31 cellular contexts compared by ENCODE assay signal in genomic region chr1:48749068-48749467, GRCh38.
"Had no signal": no experiment of that assay in that cellular context is flagged by ENCODE, and none has a peak within 500 bp of the region (broad histone marks: within the 10 kb centered on the region; RNA-seq: fewer than 3 reads in every experiment).

No MANE protein-coding gene starts in this region.

- H3K4me1 ChIP-seq: pancreas, psoas muscle, stomach, tibial nerve, upper lobe of left lung, vagina had no signal

- H3K27ac ChIP-seq: neutrophil, pancreas, psoas muscle, skin epidermis, stomach, thoracic aorta, thyroid gland, tibial nerve, upper lobe of left lung, vagina had no signal

- H3K27me3 Mint-ChIP-seq: naive B cell; naive thymus-derived CD8-positive, alpha-beta T cell; natural killer cell treated with Interleukin-12 subunit alpha and Interleukin-12 subunit beta and Interleukin-15 and Interleukin-18, amount 100 ng/mL, for 72 hours; progenitor cell of endocrine pancreas; stimulated activated naive B cell treated with anti-CD40 and anti-IgM and Interleukin-4, amounts not matched to agents 10 μg/mL and 1 μg/mL and 100 μg/mL, for 72 hours; stimulated activated naive CD8-positive, alpha-beta T cell treated with anti-CD3 and anti-CD28 coated beads, Interleukin-15, Interleukin-2, amounts not matched to agents 100 ng/mL and 50 ng/mL, for 24 hours had no signal

- ATAC-seq: naive thymus-derived CD8-positive, alpha-beta T cell; pancreas; psoas muscle; right cardiac atrium; sciatic nerve; stimulated activated naive B cell treated with anti-CD40 and anti-IgM and Interleukin-4, amounts not matched to agents 10 μg/mL and 1 μg/mL and 100 μg/mL, for 72 hours had no signal

- H3K4me2 ChIP-seq: smooth muscle cell had no signal

- H3K9me3 Mint-ChIP-seq: naive B cell; naive thymus-derived CD8-positive, alpha-beta T cell; natural killer cell treated with Interleukin-12 subunit alpha and Interleukin-12 subunit beta and Interleukin-15 and Interleukin-18, amount 100 ng/mL, for 72 hours; nephron progenitor cell; neural crest cell; stimulated activated naive B cell treated with anti-CD40 and anti-IgM and Interleukin-4, amounts not matched to agents 10 μg/mL and 1 μg/mL and 100 μg/mL, for 72 hours; stimulated activated naive CD8-positive, alpha-beta T cell treated with anti-CD3 and anti-CD28 coated beads, Interleukin-15, Interleukin-2, amounts not matched to agents 100 ng/mL and 50 ng/mL, for 24 hours had no signal

- H3K36me3 Mint-ChIP-seq: natural killer cell treated with Interleukin-12 subunit alpha and Interleukin-12 subunit beta and Interleukin-15 and Interleukin-18, amount 100 ng/mL, for 72 hours had no signal

- H3K36me3 ChIP-seq: neutrophil, thoracic aorta, thyroid gland, vagina had no signal

- FAIRE-seq: pancreas, urothelium cell line had no signal

- H3K4me3 Mint-ChIP-seq: naive thymus-derived CD8-positive, alpha-beta T cell; natural killer cell treated with Interleukin-12 subunit alpha and Interleukin-12 subunit beta and Interleukin-15 and Interleukin-18, amount 100 ng/mL, for 72 hours; nephron progenitor cell; neural crest cell; stimulated activated naive B cell treated with anti-CD40 and anti-IgM and Interleukin-4, amounts not matched to agents 10 μg/mL and 1 μg/mL and 100 μg/mL, for 72 hours; stimulated activated naive CD8-positive, alpha-beta T cell treated with anti-CD3 and anti-CD28 coated beads, Interleukin-15, Interleukin-2, amounts not matched to agents 100 ng/mL and 50 ng/mL, for 24 hours had no signal

- H3K27me3 ChIP-seq: neutrophil, pancreas, spleen, stomach, thyroid gland, tibial nerve, upper lobe of left lung, vagina had no signal

- H3K9me3 ChIP-seq: neutrophil, pancreas, psoas muscle, spleen, stomach, thoracic aorta, thyroid gland, tibial nerve, upper lobe of left lung, vagina had no signal

- H3K27ac Mint-ChIP-seq: natural killer cell treated with Interleukin-12 subunit alpha and Interleukin-12 subunit beta and Interleukin-15 and Interleukin-18, amount 100 ng/mL, for 72 hours; progenitor cell of endocrine pancreas; stimulated activated naive CD8-positive, alpha-beta T cell treated with anti-CD3 and anti-CD28 coated beads, Interleukin-15, Interleukin-2, amounts not matched to agents 100 ng/mL and 50 ng/mL, for 24 hours had no signal

- DNase-seq: naive B cell; naive thymus-derived CD8-positive, alpha-beta T cell; nephron progenitor cell; nucleus accumbens; pancreas; psoas muscle; right cardiac atrium; spleen; stimulated activated CD4-positive, alpha-beta T cell treated with anti-CD3 and anti-CD28 coated beads, Interleukin-12 subunit alpha, Interleukin-12 subunit beta, amount 100 ng/mL, for 4 hours; stimulated activated CD4-positive, alpha-beta T cell treated with anti-CD3 and anti-CD28 coated beads, Interleukin-1b, Interleukin-23, amount 100 ng/mL, for 48 hours; stimulated activated CD4-positive, alpha-beta T cell treated with anti-CD3 and anti-CD28 coated beads, Interleukin-4, amount 100 ng/mL, for 1 hour; stimulated activated CD4-positive, alpha-beta T cell treated with anti-CD3 and anti-CD28 coated beads, Interleukin-4, amount 100 ng/mL, for 4 hours; stimulated activated CD8-positive, alpha-beta memory T cell treated with anti-CD3 and anti-CD28 coated beads, Interleukin-4, amount 100 ng/mL, for 48 hours; stimulated activated naive B cell treated with anti-CD40 and anti-IgM and Interleukin-4, amounts not matched to agents 10 μg/mL and 1 μg/mL and 100 μg/mL, for 72 hours; stimulated activated naive CD4-positive, alpha-beta T cell treated with Interleukin-2 at 50 U/mL for 16 hours; stomach; thyroid gland; trophoblast cell; upper lobe of left lung had no signal

- H3K4me3 ChIP-seq: pancreas, psoas muscle, skin epidermis, smooth muscle cell, spleen, stomach, thoracic aorta, thyroid gland, tibial nerve, upper lobe of left lung, vagina had no signal
